Comparison of ENCODE assay signal across 8 cellular contexts in genomic region chr2:74555610-74556103, GRCh38. TPM values are rescaled to one million over a fixed set of nuclear protein-coding genes. Genes with fewer than 3 reads are reported as not detected.
DNase-seq lines count a peak whose midpoint lies in the region; ATAC-seq and TF ChIP-seq lines count a peak whose summit lies in the region.

No MANE protein-coding gene starts in this region.

- no peaks in the 10 kb centered on the region for H3K9me3 Mint-ChIP-seq in T-helper 2 cell treated with Interferon-gamma antibody and Interleukin-4, amounts not matched to agents 5 μg/mL and 100 μg/mL, for 36 hours

- peak overlapping the region; percentile 87 for H3K9ac ChIP-seq in adipocyte (ENCODE audit: low read length)

- 75% methylated on average over 3 of the region's 17 CpGs for WGBS in right lobe of liver (ENCODE audit: insufficient coverage, low coverage, low lambda C conversion rate, missing lambda C conversion rate)

- H3K27me3 ChIP-seq in adipocyte (replicated peaks; ENCODE audit: control insufficient read depth, insufficient read depth, low read length) = no peaks in the 10 kb centered on the region
- no peaks in the 10 kb centered on the region for H3K27me3 ChIP-seq in right lobe of liver

- no peaks in the 10 kb centered on the region for H3K9me3 ChIP-seq in adipocyte (ENCODE audit: control insufficient read depth, low read length)
- H3K9me3 ChIP-seq in right lobe of liver = no peaks in the 10 kb centered on the region

- TF ChIP-seq POLR2A in right lobe of liver (IDR thresholded peaks at IDR 0.05) = no peak

- H3K4me1 Mint-ChIP-seq in T-helper 2 cell treated with Interferon-gamma antibody and Interleukin-4, amounts not matched to agents 5 μg/mL and 100 μg/mL, for 36 hours (ENCODE audit: low read depth) = peaks cover 29% of the 10 kb centered on the region

- ATAC-seq in right lobe of liver (peak in 3 of 4 donors; percentile 5 to 22 (median 22)), HG03159 (IDR thresholded peaks at IDR 0.05; ENCODE audit: unreplicated experiment) (no peak)

- no peaks in the 10 kb centered on the region for H3K27me3 Mint-ChIP-seq in T-helper 2 cell treated with Interferon-gamma antibody and Interleukin-4, amounts not matched to agents 5 μg/mL and 100 μg/mL, for 36 hours (ENCODE audit: low read depth)

- H3K27ac Mint-ChIP-seq in T-helper 2 cell treated with Interferon-gamma antibody and Interleukin-4, amounts not matched to agents 5 μg/mL and 100 μg/mL, for 36 hours = peak overlapping the region; percentile 96

- no peak for TF ChIP-seq CTCF in right lobe of liver (IDR thresholded peaks at IDR 0.05)

- H3K4me3 Mint-ChIP-seq in T-helper 2 cell treated with Interferon-gamma antibody and Interleukin-4, amounts not matched to agents 5 μg/mL and 100 μg/mL, for 36 hours = peak overlapping the region; percentile 94

- intact Hi-C loops in right lobe of liver (cut with DNase I) = no loop called here

- H3K36me3 ChIP-seq in adipocyte (ENCODE audit: control insufficient read depth, insufficient read depth, low read length, severe bottlenecking) (peaks cover 5% of the 10 kb centered on the region), right lobe of liver (no peaks in the 10 kb centered on the region)

- H3K4me3 ChIP-seq in adipocyte (ENCODE audit: low read length) (peak overlapping the region; percentile 87), right lobe of liver (peak overlapping the region; percentile 59 to 78 (median 68))

- H3K27ac ChIP-seq in right lobe of liver = peak overlapping the region in 2 of 3 donors; percentile 63 to 77
- peak overlapping the region; percentile 3 for H3K27ac ChIP-seq in temporal lobe (ENCODE audit: low read depth, low read length)

- no peak for DNase-seq in T-helper 2 cell treated with Interferon-gamma antibody and Interleukin-4, amounts not matched to agents 5 μg/mL and 100 μg/mL, for 36 hours (ENCODE audit: low spot score)
- DNase-seq in T-helper 2 cell = no peak
- no peak for DNase-seq in adipocyte (ENCODE audit: low read depth)
- DNase-seq in right lobe of liver = peak in 2 of 3 donors; percentile 54 to 58
- no peak for DNase-seq in effector CD8-positive, alpha-beta T cell (lab: John Stamatoyannopoulos, UW)
- no peak for DNase-seq in NCI-H446 (lab: John Stamatoyannopoulos, UW)

- peaks cover 25% of the 10 kb centered on the region for H3K4me1 ChIP-seq in adipocyte (ENCODE audit: control insufficient read depth, insufficient read depth, low read length)
- H3K4me1 ChIP-seq in right lobe of liver = no peaks in the 10 kb centered on the region

- peaks cover 11% of the 10 kb centered on the region for H3K36me3 Mint-ChIP-seq in T-helper 2 cell treated with Interferon-gamma antibody and Interleukin-4, amounts not matched to agents 5 μg/mL and 100 μg/mL, for 36 hours (ENCODE audit: low read depth)

RNA-seq across cellular contexts. Expression of gene DOK1, which starts 1.1 kb away (rescaled TPM):
- total RNA-seq in right lobe of liver = 1 to 10 TPM; 1.9 to 3.7 (median 3.2) TPM
- total RNA-seq in temporal lobe = 3.4 TPM

RNA-seq across cellular contexts. Expression of gene LOXL3, which starts 1.9 kb away (rescaled TPM):
- 1 to 10 TPM in 5 of 6 experiments, under 1 TPM in 1; 0.92 to 3.3 (median 1.8) TPM for total RNA-seq in right lobe of liver
- total RNA-seq in temporal lobe = 11.1 TPM

RNA-seq across cellular contexts. Expression of gene HTRA2, which starts 25.9 kb away (rescaled TPM):
- total RNA-seq in right lobe of liver = 10 to 100 TPM; 12.3 to 20.3 (median 15.2) TPM
- total RNA-seq in temporal lobe = 36.6 TPM

RNA-seq across cellular contexts. Expression of gene AUP1, which starts 26.2 kb away (rescaled TPM):
- total RNA-seq in right lobe of liver = 100 to 1,000 TPM in 1 of 6 experiments, 10 to 100 TPM in 5; 64.6 to 109 (median 80.4) TPM
- total RNA-seq in temporal lobe = 36.1 TPM

RNA-seq across cellular contexts. Expression of gene DQX1, which starts 29.6 kb away (rescaled TPM):
- total RNA-seq in right lobe of liver (not detected), temporal lobe (0.98 TPM)

Comparison
In these comparisons a context has a peak if more than half of its experiments do, and no peak if none do; other contexts are left out.
1. DNase-seq: peak in right lobe of liver (2 of 3); none in T-helper 2 cell treated with Interferon-gamma antibody and Interleukin-4, amounts not matched to agents 5 μg/mL and 100 μg/mL, for 36 hours (single experiment), T-helper 2 cell (0 of 5), adipocyte (single experiment), effector CD8-positive, alpha-beta T cell (single experiment) and NCI-H446 (0 of 2).